ENCODE assay signal across 8 cellular contexts in the genomic region with DNA sequence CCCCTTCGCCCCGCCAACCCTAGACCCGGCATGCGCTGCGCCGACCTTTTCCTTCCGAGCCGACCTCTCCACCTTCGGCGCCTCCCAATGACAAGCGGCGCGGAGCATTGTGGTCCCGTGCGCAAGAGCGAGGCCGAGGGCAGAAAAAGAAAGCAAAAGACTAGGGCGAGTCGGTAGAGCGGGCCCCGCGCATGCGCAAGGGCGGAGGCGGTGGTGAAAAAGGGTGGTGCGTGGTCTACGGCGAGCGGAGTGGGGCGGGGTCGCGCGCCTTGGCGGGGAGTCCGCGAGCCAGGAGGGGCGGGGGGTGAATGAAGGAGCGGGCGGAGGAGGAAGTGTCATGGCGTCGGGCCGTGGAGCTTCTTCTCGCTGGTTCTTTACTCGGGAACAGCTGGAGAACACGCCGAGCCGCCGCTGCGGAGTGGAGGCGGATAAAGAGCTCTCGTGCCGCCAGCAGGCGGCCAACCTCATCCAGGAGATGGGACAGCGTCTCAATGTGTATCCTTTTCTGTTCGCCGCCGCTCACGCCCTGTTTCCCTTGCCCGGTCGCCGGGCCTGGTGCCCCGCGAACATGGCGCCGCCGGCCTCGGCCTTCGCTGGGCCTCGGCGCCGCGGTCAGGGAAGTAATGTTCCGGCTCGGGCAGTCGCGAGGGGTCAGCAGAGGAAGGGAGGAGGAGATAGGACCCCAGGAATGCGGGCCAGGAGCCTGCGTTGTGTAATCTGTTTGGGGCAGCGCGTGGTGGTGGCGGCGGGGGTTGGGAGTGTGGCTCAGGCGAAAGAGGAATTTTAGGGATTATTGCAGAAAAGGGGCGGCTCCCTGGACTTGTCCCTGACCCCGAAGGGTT.
A peak's percentile ranks its signal among the peaks of the same experiment; 100 is the strongest.
DNase-seq lines count a peak whose midpoint lies in the region; ATAC-seq lines count a peak whose summit lies in the region.

A gene (plus strand): TSS at position 305 of the 842 bp plus-strand sequence. CDS start 33 bp downstream, at position 338.

- peaks cover 0 to 6% (median 0%) of the 10 kb centered on the region in 11 experiments; a peak in 3 of 22 replicates for H3K9me3 ChIP-seq in BLaER1 treated with 17β-estradiol and CSF1 and Interleukin-3, amounts not matched to agents 10 nM and 100 nM (replicated peaks in 1 of 11)

- H3K9ac ChIP-seq in BLaER1 treated with 17β-estradiol and CSF1 and Interleukin-3, amounts not matched to agents 10 nM and 100 nM, result peak within 1 kb of the TSS; percentile 93 to 100 (median 99)

- peaks cover 21 to 49% (median 32%) of the 10 kb centered on the region in 10 experiments for H3K4me1 ChIP-seq in BLaER1 treated with 17β-estradiol and CSF1 and Interleukin-3, amounts not matched to agents 10 nM and 100 nM

- H3K27ac ChIP-seq in BLaER1 treated with 17β-estradiol and CSF1 and Interleukin-3, amounts not matched to agents 10 nM and 100 nM, result peak within 1 kb of the TSS; percentile 95 to 100 (median 99)

- DNase-seq in NCI-H748 treated with DMSO at 0.1 percent for 48 hours (lab: John Stamatoyannopoulos, UW), result peak; percentile 91
- peak; percentile 99 to 100 for DNase-seq in activated CD4-positive, alpha-beta T cell treated with anti-CD3 and anti-CD28 coated beads, Interleukin-2, amount 50 U/mL, for 24 hours (ENCODE audit: low read depth in 1 of 2, low spot score in 1 of 2)
- DNase-seq in dedifferentiated amniotic fluid mesenchymal stem cell (ENCODE audit: extremely low spot score), result peak; percentile 99
- DNase-seq in left kidney (ENCODE audit: low read depth, low spot score), result peak; percentile 100
- DNase-seq in stimulated activated CD4-positive, alpha-beta T cell treated with anti-CD3 and anti-CD28 coated beads, Interleukin-2, amount 100 ng/mL, for 24 hours, result peak; percentile 99 to 100

- ATAC-seq in GM19372 (IDR thresholded peaks at IDR 0.05; ENCODE audit: low read depth, unreplicated experiment) (peak; percentile 73), HG03558 (IDR thresholded peaks at IDR 0.05; ENCODE audit: extremely low read depth, unreplicated experiment) (peak; percentile 81)

- H4K20me1 ChIP-seq in BLaER1 treated with 17β-estradiol and CSF1 and Interleukin-3, amounts not matched to agents 10 nM and 100 nM, result peaks cover 36 to 44% (median 43%) of the 10 kb centered on the region in 11 experiments

- H3K27me3 ChIP-seq in BLaER1 treated with 17β-estradiol and CSF1 and Interleukin-3, amounts not matched to agents 10 nM and 100 nM, result no peaks in the 10 kb centered on the region

- peak within 1 kb of the TSS; percentile 87 to 99 (median 92) for H3K4me2 ChIP-seq in BLaER1 treated with 17β-estradiol and CSF1 and Interleukin-3, amounts not matched to agents 10 nM and 100 nM

- H3K4me3 ChIP-seq in BLaER1 treated with 17β-estradiol and CSF1 and Interleukin-3, amounts not matched to agents 10 nM and 100 nM, result peak within 1 kb of the TSS; percentile 73 to 98 (median 94)

- H3K36me3 ChIP-seq in BLaER1 treated with 17β-estradiol and CSF1 and Interleukin-3, amounts not matched to agents 10 nM and 100 nM, result peaks cover 16 to 42% (median 29%) of the 10 kb centered on the region in 11 experiments; a peak in 21 of 22 replicates

Comparison
In these comparisons a context has a peak if more than half of its experiments do, and no peak if none do; other contexts are left out.
1. Peak in every context shown above with its lines: DNase-seq, ATAC-seq, H3K4me3 ChIP-seq and H3K27ac ChIP-seq.